ENCODE assay signal across 28 cellular contexts in genomic region chr9:132415181-132415580, GRCh38. TPM values are rescaled to one million over a fixed set of nuclear protein-coding genes. Genes with fewer than 3 reads are reported as not detected.
"Had no signal": no experiment of that assay in that cellular context is flagged by ENCODE, and none has a peak within 500 bp of the region (broad histone marks: within the 10 kb centered on the region; RNA-seq: fewer than 3 reads in every experiment).

No MANE protein-coding gene starts in this region.

- ATAC-seq: activated CD8-positive, alpha-beta T cell treated with anti-CD3 and anti-CD28 coated beads for 36 hours; activated T-helper 17 cell treated with anti-CD3 and anti-CD28 coated beads, Interleukin-2, amount 50 U/mL, for 72 hours; foreskin keratinocyte; left lobe of liver; psoas muscle; right cardiac atrium; stimulated activated effector memory CD8-positive, alpha-beta T cell treated with anti-CD3 and anti-CD28 coated beads, Interleukin-12 subunit alpha, Interleukin-12 subunit beta, amount 100 ng/mL, for 72 hours had no signal

- H3K36me3 Mint-ChIP-seq: activated naive CD8-positive, alpha-beta T cell treated with anti-CD3 and anti-CD28 coated beads for 36 hours; stimulated activated effector memory CD8-positive, alpha-beta T cell treated with anti-CD3 and anti-CD28 coated beads, Interleukin-12 subunit alpha, Interleukin-12 subunit beta, amount 100 ng/mL, for 72 hours had no signal

- H3K4me2 ChIP-seq: smooth muscle cell had no signal

- H3K9me3 ChIP-seq: psoas muscle, stomach had no signal

- FAIRE-seq: kidney had no signal

- DNase-seq: activated CD4-positive, alpha-beta T cell treated with anti-CD3 and anti-CD28 coated beads for 48 hours; activated CD4-positive, CD25-positive, alpha-beta regulatory T cell; activated CD8-positive, alpha-beta T cell treated with anti-CD3 and anti-CD28 coated beads for 36 hours; activated naive CD4-positive, alpha-beta T cell; activated naive CD8-positive, alpha-beta T cell treated with anti-CD3 and anti-CD28 coated beads for 36 hours; activated T-cell treated with anti-CD3 and anti-CD28 coated beads, Interleukin-2, amount 50 U/mL, for 1 hour; amniotic stem cell; effector memory CD4-positive, alpha-beta T cell; foreskin keratinocyte; glutamatergic neuron; hippocampal formation; kidney; mammary epithelial cell; psoas muscle; right cardiac atrium; stimulated activated CD4-positive, alpha-beta T cell treated with anti-CD3 and anti-CD28 coated beads, Interleukin-4, amount 100 ng/mL, for 24 hours; stomach; T-helper 9 cell; trophoblast cell had no signal

- H3K27ac Mint-ChIP-seq: activated CD8-positive, alpha-beta T cell treated with anti-CD3 and anti-CD28 coated beads for 36 hours; activated naive CD8-positive, alpha-beta T cell treated with anti-CD3 and anti-CD28 coated beads for 36 hours; activated T-helper 17 cell treated with anti-CD3 and anti-CD28 coated beads, Interleukin-2, amount 50 U/mL, for 72 hours; stimulated activated effector memory CD8-positive, alpha-beta T cell treated with anti-CD3 and anti-CD28 coated beads, Interleukin-12 subunit alpha, Interleukin-12 subunit beta, amount 100 ng/mL, for 72 hours had no signal

- H3K4me1 ChIP-seq: foreskin keratinocyte had no signal

- H3K4me3 Mint-ChIP-seq: activated CD8-positive, alpha-beta T cell treated with anti-CD3 and anti-CD28 coated beads for 36 hours; activated naive CD8-positive, alpha-beta T cell treated with anti-CD3 and anti-CD28 coated beads for 36 hours; activated T-helper 17 cell treated with anti-CD3 and anti-CD28 coated beads, Interleukin-2, amount 50 U/mL, for 72 hours; neural crest cell; stimulated activated effector memory CD8-positive, alpha-beta T cell treated with anti-CD3 and anti-CD28 coated beads, Interleukin-12 subunit alpha, Interleukin-12 subunit beta, amount 100 ng/mL, for 72 hours had no signal

- H3K4me3 ChIP-seq: psoas muscle, smooth muscle cell, stomach had no signal

- H3K9me3 Mint-ChIP-seq: activated CD8-positive, alpha-beta T cell treated with anti-CD3 and anti-CD28 coated beads for 36 hours; activated naive CD8-positive, alpha-beta T cell treated with anti-CD3 and anti-CD28 coated beads for 36 hours; activated T-helper 17 cell treated with anti-CD3 and anti-CD28 coated beads, Interleukin-2, amount 50 U/mL, for 72 hours; neural crest cell; stimulated activated effector memory CD8-positive, alpha-beta T cell treated with anti-CD3 and anti-CD28 coated beads, Interleukin-12 subunit alpha, Interleukin-12 subunit beta, amount 100 ng/mL, for 72 hours had no signal

- H3K27ac ChIP-seq: epithelial cell of prostate, foreskin keratinocyte, psoas muscle, stomach had no signal

- H3K36me3 ChIP-seq: stomach had no signal

RNA-seq across cellular contexts. Expression of gene CFAP77, which starts 5.2 kb away (rescaled TPM):
- total RNA-seq: activated CD8-positive, alpha-beta T cell treated with anti-CD3 and anti-CD28 coated beads for 36 hours; activated naive CD8-positive, alpha-beta T cell treated with anti-CD3 and anti-CD28 coated beads for 36 hours; activated T-helper 17 cell treated with anti-CD3 and anti-CD28 coated beads, Interleukin-2, amount 50 U/mL, for 72 hours; fibroblast of lung; foreskin keratinocyte; left lobe of liver; mammary epithelial cell; mononuclear cell; psoas muscle; smooth muscle cell; stomach; temporal lobe had no signal
- polyA plus RNA-seq: fibroblast of lung, foreskin keratinocyte, mammary epithelial cell, psoas muscle, stomach had no signal
